Comparison of ENCODE assay signal across 8 cellular contexts in the genomic region with DNA sequence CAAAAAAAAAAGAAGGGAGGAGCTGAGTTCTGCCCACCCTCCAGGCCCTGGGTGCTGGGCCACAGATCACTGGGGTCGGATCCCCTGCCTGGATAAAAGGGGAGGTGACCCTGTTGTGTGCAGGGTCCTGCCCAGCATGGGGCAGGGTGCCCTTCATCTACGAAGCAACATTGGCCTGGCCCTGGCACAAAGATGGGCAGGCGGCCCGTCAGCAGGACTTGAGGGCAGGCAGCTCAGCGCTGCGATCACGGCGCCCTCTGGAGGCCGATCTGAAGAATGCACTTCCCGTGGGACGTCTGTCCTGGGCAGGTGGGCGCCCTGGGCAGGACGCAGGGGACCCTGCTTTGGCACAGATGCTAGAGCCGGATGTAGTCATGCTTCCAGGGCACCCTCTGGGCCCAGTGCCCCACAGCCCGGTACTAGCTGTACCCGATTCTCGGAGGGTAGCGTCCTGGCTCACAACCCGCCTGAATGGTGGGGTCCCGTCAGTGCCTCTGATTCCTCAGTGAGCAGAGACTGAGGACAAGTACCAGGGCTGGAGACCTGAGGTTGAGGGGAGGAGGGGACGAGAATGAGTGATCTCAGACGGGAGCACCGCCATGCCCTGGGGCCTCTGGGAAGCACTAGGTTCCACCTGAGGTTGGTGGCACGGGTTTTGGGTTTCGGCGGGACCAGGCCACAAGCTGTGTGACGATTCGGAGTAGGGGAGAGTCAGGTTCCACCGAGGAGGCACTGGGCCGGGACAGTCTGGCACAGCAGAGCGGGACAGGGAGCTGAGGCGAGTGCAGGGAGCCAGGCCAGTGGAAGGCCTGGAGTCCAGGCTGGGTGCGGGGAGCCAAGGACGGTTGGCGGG. TPM values are rescaled to one million over a fixed set of nuclear protein-coding genes. Genes with fewer than 3 reads are reported as not detected.
DNase-seq lines count a peak whose midpoint lies in the region; ATAC-seq and TF ChIP-seq lines count a peak whose summit lies in the region.

No MANE protein-coding gene starts in this region.

- intact Hi-C loops in mucosa of descending colon (cut with DNase I, micrococcal nuclease) (no loop called here), stomach (cut with DNase I; ENCODE audit: low total_unique reads) (no loop called here)

- no peaks in the 10 kb centered on the region for H3K4me1 ChIP-seq in H9 (ENCODE audit: insufficient read depth, low read length)
- H3K4me1 ChIP-seq in mucosa of descending colon (ENCODE audit: low read depth): peaks cover 12% of the 10 kb centered on the region
- H3K4me1 ChIP-seq in stomach: peaks cover 0 to 20% (median 12%) of the 10 kb centered on the region in 4 donors

- no peak overlapping the region for H3K4me3 Mint-ChIP-seq in H9
- H3K4me3 Mint-ChIP-seq in endothelial cell (ENCODE audit: unreplicated experiment): no peak overlapping the region

- peak; percentile 97 for TF ChIP-seq CTCF in H9 (conservative IDR thresholded peaks at IDR 0.05)
- peak; percentile 95 for TF ChIP-seq CTCF in endothelial cell (IDR thresholded peaks at IDR 0.05; ENCODE audit: unreplicated experiment)
- peak; percentile 88 for TF ChIP-seq CTCF in mucosa of descending colon (IDR thresholded peaks at IDR 0.05)
- TF ChIP-seq CTCF in stomach (IDR thresholded peaks at IDR 0.05): peak in 6 of 7 experiments; percentile 65 to 97 (median 88)

- H3K14ac ChIP-seq in H9 (ENCODE audit: insufficient read depth, low read length): no peak overlapping the region

- H3K4me1 Mint-ChIP-seq in H9: peaks cover 16 to 22% of the 10 kb centered on the region in 2 experiments
- H3K4me1 Mint-ChIP-seq in endothelial cell (ENCODE audit: unreplicated experiment): no peaks in the 10 kb centered on the region

- H3K23me2 ChIP-seq in H9 (ENCODE audit: insufficient read length, low read depth, low read length, poor library complexity, severe bottlenecking): no peaks in the 10 kb centered on the region

- H2BK5ac ChIP-seq in H9 (ENCODE audit: insufficient read length, low read length): no peak overlapping the region

- H3K27ac Mint-ChIP-seq in H9 (peak overlapping the region in 2 of 3 experiments; percentile 52 to 70; a peak in 4 of 7 replicates), endothelial cell (ENCODE audit: unreplicated experiment) (no peak overlapping the region)

- H3K79me1 ChIP-seq in H9 (ENCODE audit: insufficient read depth, low read depth, low read length, poor library complexity, severe bottlenecking): no peaks in the 10 kb centered on the region

- H4K5ac ChIP-seq in H9 (ENCODE audit: insufficient read length, low read depth, low read length): no peak overlapping the region

- H2AK5ac ChIP-seq in H9 (ENCODE audit: insufficient read length, low read length): no peak overlapping the region

- H3K23ac ChIP-seq in H9 (ENCODE audit: insufficient read length, low read depth, low read length): no peak overlapping the region

- no peak overlapping the region for H2AFZ ChIP-seq in H9 (ENCODE audit: low read length)

- no peak overlapping the region for H4K8ac ChIP-seq in H9 (replicated peaks; ENCODE audit: insufficient read length, low read depth, low read length)

- H3K18ac ChIP-seq in H9 (ENCODE audit: insufficient read length, low read depth, low read length): no peak overlapping the region

- H2BK12ac ChIP-seq in H9 (ENCODE audit: insufficient read length, low read depth, low read length): no peak overlapping the region

- H3K27ac ChIP-seq in H9 (ENCODE audit: insufficient read length, low read depth, low read length): no peak overlapping the region
- peak overlapping the region in 1 of 5 donors; percentile 27 for H3K27ac ChIP-seq in stomach

- H3K9me3 ChIP-seq in H9 (ENCODE audit: control insufficient read depth, low read depth, low read length) (no peaks in the 10 kb centered on the region), mucosa of descending colon (no peaks in the 10 kb centered on the region), stomach (no peaks in the 10 kb centered on the region)

- TF ChIP-seq POLR2A in stomach (IDR thresholded peaks at IDR 0.05): no peak

- DNase-seq in D341Med (ENCODE audit: low spot score): peak; percentile 90
- peak; percentile 84 for DNase-seq in H9
- DNase-seq in NCI-H69 (lab: John Stamatoyannopoulos, UW): peak; percentile 35
- DNase-seq in activated CD8-positive, alpha-beta memory T cell treated with anti-CD3 and anti-CD28 coated beads for 4 hours (ENCODE audit: low read depth in 2 of 2): peak; percentile 36 to 37
- DNase-seq in endothelial cell (ENCODE audit: low spot score): peak; percentile 70
- peak; percentile 56 to 83 (median 71) for DNase-seq in mucosa of descending colon
- DNase-seq in stomach: peak; percentile 76

- H3K27me3 ChIP-seq in H9 (ENCODE audit: insufficient read depth, low read length): no peaks in the 10 kb centered on the region
- H3K27me3 ChIP-seq in stomach: no peaks in the 10 kb centered on the region

- H4K91ac ChIP-seq in H9 (ENCODE audit: insufficient read length, low read depth, low read length): no peak overlapping the region

- no peak overlapping the region for H3K4me3 ChIP-seq in mucosa of descending colon
- H3K4me3 ChIP-seq in stomach: peak overlapping the region in 1 of 4 donors; percentile 6

- H3K9me3 Mint-ChIP-seq in H9: no peaks in the 10 kb centered on the region; a peak in 1 of 5 replicates
- no peaks in the 10 kb centered on the region for H3K9me3 Mint-ChIP-seq in endothelial cell (ENCODE audit: unreplicated experiment)

- H3K9ac ChIP-seq in H9 (ENCODE audit: extremely low read depth, insufficient read length, low read length): no peak overlapping the region

- no peak overlapping the region for H3T11ph ChIP-seq in H9 (ENCODE audit: low read length)

- peaks cover 2% of the 10 kb centered on the region for H3K27me3 Mint-ChIP-seq in H9 (ENCODE audit: low read depth)
- peaks cover 6% of the 10 kb centered on the region for H3K27me3 Mint-ChIP-seq in endothelial cell (ENCODE audit: unreplicated experiment)

- H3K56ac ChIP-seq in H9 (ENCODE audit: insufficient read length, low read depth, low read length): no peak overlapping the region

- no peak overlapping the region for H3K4ac ChIP-seq in H9 (ENCODE audit: low read depth, low read length)

- H2BK120ac ChIP-seq in H9 (ENCODE audit: low read depth, low read length, poor library complexity, severe bottlenecking): no peak overlapping the region

- H3K36me3 Mint-ChIP-seq in H9 (ENCODE audit: insufficient read depth in 1 of 3, low read depth in 3 of 3): peaks cover 0 to 2% (median 0%) of the 10 kb centered on the region in 3 experiments; a peak in 3 of 7 replicates
- H3K36me3 Mint-ChIP-seq in endothelial cell (ENCODE audit: low read depth, unreplicated experiment): no peaks in the 10 kb centered on the region

- WGBS in H9 (ENCODE audit: extremely low coverage, insufficient read length, low lambda C conversion rate): no CpG with 5 or more reads among the region's 35 CpGs
- 40 to 65% (median 43%) methylated on average over 17 to 35 of the region's 35 CpGs for WGBS in stomach, 5 donors

- no peak for TF ChIP-seq EP300 in stomach (IDR thresholded peaks at IDR 0.05)

- no peak overlapping the region for H2BK15ac ChIP-seq in H9 (ENCODE audit: low read depth, low read length)

- H3K36me3 ChIP-seq in mucosa of descending colon (ENCODE audit: low read depth) (no peaks in the 10 kb centered on the region), stomach (peaks cover 25 to 38% (median 36%) of the 10 kb centered on the region in 4 donors)

- no peak overlapping the region for H3K4me2 ChIP-seq in H9 (ENCODE audit: insufficient read depth, insufficient read length, low read length)

- H4K20me1 ChIP-seq in H9 (ENCODE audit: control insufficient read depth, insufficient read depth, insufficient read length): no peaks in the 10 kb centered on the region

- no peak overlapping the region for H2BK20ac ChIP-seq in H9 (ENCODE audit: low read depth, low read length, poor library complexity, severe bottlenecking)

- no peaks in the 10 kb centered on the region for H3K79me2 ChIP-seq in H9 (ENCODE audit: insufficient read depth, low read length)

- ATAC-seq in mucosa of descending colon: peak; percentile 60
- ATAC-seq in HG02884 (IDR thresholded peaks at IDR 0.05; ENCODE audit: unreplicated experiment): no peak

RNA-seq across cellular contexts. Expression of gene ARID5A, which starts 18.0 kb away (rescaled TPM):
- 3.8 and 4.5 TPM in 2 replicates for total RNA-seq in H9 (2021)
- 16.4 TPM for total RNA-seq in endothelial cell (ENCODE audit: unreplicated experiment)
- 10 to 100 TPM in 2 of 3 donors, 1 to 10 TPM in 1; 4.8 to 17.6 (median 10.3) TPM for total RNA-seq in mucosa of descending colon
- total RNA-seq in stomach: 10 to 100 TPM in 3 of 5 donors, 1 to 10 TPM in 2; 1.2 to 26.8 (median 13.6) TPM
- 10 to 100 TPM; 12.2 to 17.3 (median 15.7) TPM for polyA plus RNA-seq in stomach

RNA-seq across cellular contexts. Expression of gene NEURL3, which starts 49.4 kb away (rescaled TPM):
- not detected in 2 replicates for total RNA-seq in H9 (2021)
- total RNA-seq in endothelial cell (ENCODE audit: unreplicated experiment): not detected
- total RNA-seq in mucosa of descending colon: 1 to 10 TPM; 2.1 to 5.2 (median 2.3) TPM
- total RNA-seq in stomach: 10 to 100 TPM in 1 of 5 donors, not detected in 4; 12.7 TPM
- polyA plus RNA-seq in stomach: 1 to 10 TPM in 2 of 3 donors, under 1 TPM in 1; 0.50 to 1.9 (median 1.4) TPM

Comparison
In these comparisons a context has a peak if more than half of its experiments do, and no peak if none do; other contexts are left out.
1. DNase-seq: peak in every context shown above with its lines; median percentile 90 in D341Med; 84 in H9; 76 in stomach; 71 in mucosa of descending colon; 70 in endothelial cell; 36 in activated CD8-positive, alpha-beta memory T cell treated with anti-CD3 and anti-CD28 coated beads for 4 hours; 35 in NCI-H69.